Comparison of ENCODE assay signal across 2 cellular contexts in the genomic region with DNA sequence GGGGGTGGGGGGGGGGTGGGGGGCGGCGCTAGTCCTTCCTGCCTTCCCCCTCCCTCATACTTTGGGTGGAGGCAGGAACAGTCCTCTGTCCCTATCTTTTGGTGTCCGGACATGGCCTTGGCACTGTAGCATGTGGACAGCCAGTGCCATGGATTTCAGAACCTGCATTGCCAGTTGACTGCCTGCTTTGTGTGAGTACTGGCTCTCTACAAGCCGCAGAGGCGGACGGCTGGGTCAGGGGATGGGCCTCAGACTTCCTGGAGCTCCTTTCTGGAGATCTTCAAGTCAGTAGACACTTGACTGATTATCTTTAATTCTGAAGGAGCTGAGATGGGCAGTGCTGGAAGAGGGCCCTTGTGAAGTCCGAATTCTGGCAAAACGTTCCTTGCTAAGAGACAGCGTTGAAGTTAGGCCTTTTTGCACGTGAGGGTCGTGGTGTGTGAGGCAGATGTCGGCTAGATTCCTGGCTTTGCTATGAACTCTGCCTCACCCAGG.
TF ChIP-seq lines count a peak whose summit lies in the region.

No MANE protein-coding gene starts in this region.

TF ChIP-seq in IMR-90, 13 proteins besides CTCF, POLR2A, EP300 and RAD21:
- 0 out of 2 replicates have a peak, but pooled peaks have one; percentile 7 for TF ChIP-seq MXI1 (IDR thresholded peaks at IDR 0.05; ENCODE audit: borderline replicate concordance, low read depth, low read length)
- peak; percentile 75; the same call in 1 of the 2 replicates for TF ChIP-seq BHLHE40 (IDR thresholded peaks at IDR 0.05; ENCODE audit: low read depth, low read length)
- TF ChIP-seq RCOR1 (IDR thresholded peaks at IDR 0.05; ENCODE audit: insufficient replicate concordance, low read length) = no peak

TF ChIP-seq in GM23338, 12 proteins besides CTCF, POLR2A, EP300 and RAD21:
- TF ChIP-seq, protein P1, sequence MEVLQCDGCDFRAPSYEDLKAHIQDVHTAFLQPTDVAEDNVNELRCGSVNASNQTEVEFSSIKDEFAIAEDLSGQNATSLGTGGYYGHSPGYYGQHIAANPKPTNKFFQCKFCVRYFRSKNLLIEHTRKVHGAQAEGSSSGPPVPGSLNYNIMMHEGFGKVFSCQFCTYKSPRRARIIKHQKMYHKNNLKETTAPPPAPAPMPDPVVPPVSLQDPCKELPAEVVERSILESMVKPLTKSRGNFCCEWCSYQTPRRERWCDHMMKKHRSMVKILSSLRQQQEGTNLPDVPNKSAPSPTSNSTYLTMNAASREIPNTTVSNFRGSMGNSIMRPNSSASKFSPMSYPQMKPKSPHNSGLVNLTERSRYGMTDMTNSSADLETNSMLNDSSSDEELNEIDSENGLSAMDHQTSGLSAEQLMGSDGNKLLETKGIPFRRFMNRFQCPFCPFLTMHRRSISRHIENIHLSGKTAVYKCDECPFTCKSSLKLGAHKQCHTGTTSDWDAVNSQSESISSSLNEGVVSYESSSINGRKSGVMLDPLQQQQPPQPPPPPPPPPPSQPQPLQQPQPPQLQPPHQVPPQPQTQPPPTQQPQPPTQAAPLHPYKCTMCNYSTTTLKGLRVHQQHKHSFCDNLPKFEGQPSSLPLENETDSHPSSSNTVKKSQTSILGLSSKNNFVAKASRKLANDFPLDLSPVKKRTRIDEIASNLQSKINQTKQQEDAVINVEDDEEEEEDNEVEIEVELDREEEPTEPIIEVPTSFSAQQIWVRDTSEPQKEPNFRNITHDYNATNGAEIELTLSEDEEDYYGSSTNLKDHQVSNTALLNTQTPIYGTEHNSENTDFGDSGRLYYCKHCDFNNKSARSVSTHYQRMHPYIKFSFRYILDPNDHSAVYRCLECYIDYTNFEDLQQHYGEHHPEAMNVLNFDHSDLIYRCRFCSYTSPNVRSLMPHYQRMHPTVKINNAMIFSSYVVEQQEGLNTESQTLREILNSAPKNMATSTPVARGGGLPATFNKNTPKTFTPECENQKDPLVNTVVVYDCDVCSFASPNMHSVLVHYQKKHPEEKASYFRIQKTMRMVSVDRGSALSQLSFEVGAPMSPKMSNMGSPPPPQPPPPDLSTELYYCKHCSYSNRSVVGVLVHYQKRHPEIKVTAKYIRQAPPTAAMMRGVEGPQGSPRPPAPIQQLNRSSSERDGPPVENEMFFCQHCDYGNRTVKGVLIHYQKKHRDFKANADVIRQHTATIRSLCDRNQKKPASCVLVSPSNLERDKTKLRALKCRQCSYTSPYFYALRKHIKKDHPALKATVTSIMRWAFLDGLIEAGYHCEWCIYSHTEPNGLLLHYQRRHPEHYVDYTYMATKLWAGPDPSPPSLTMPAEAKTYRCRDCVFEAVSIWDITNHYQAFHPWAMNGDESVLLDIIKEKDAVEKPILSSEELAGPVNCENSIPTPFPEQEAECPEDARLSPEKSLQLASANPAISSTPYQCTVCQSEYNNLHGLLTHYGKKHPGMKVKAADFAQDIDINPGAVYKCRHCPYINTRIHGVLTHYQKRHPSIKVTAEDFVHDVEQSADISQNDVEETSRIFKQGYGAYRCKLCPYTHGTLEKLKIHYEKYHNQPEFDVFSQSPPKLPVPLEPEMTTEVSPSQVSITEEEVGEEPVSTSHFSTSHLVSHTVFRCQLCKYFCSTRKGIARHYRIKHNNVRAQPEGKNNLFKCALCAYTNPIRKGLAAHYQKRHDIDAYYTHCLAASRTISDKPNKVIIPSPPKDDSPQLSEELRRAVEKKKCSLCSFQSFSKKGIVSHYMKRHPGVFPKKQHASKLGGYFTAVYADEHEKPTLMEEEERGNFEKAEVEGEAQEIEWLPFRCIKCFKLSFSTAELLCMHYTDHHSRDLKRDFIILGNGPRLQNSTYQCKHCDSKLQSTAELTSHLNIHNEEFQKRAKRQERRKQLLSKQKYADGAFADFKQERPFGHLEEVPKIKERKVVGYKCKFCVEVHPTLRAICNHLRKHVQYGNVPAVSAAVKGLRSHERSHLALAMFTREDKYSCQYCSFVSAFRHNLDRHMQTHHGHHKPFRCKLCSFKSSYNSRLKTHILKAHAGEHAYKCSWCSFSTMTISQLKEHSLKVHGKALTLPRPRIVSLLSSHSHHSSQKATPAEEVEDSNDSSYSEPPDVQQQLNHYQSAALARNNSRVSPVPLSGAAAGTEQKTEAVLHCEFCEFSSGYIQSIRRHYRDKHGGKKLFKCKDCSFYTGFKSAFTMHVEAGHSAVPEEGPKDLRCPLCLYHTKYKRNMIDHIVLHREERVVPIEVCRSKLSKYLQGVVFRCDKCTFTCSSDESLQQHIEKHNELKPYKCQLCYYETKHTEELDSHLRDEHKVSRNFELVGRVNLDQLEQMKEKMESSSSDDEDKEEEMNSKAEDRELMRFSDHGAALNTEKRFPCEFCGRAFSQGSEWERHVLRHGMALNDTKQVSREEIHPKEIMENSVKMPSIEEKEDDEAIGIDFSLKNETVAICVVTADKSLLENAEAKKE (CRISPR knock-in tag; IDR thresholded peaks at IDR 0.05) = no peak
- TF ChIP-seq JUNB (IDR thresholded peaks at IDR 0.05; ENCODE audit: unreplicated experiment) (no peak), STAT1 (IDR thresholded peaks at IDR 0.05; ENCODE audit: unreplicated experiment) (no peak), EZH2phosphoT487 (IDR thresholded peaks at IDR 0.05; ENCODE audit: unreplicated experiment) (no peak)
TF ChIP-seq in GM23338: peak in this region for 0.
